1 cellular context compared by ENCODE assay signal in genomic region chrX:41085883-41086626, GRCh38.
TF ChIP-seq lines count a peak whose summit lies in the region.

No MANE protein-coding gene starts in this region.

TF ChIP-seq in K562, 482 proteins besides CTCF, POLR2A, EP300 and RAD21 (continued from another document and continues in another):
- TF ChIP-seq CUX1 (CRISPR knock-in tag; IDR thresholded peaks at IDR 0.05) (0 out of 2 replicates have a peak, but pooled peaks have one; percentile 33), PHF8 (IDR thresholded peaks at IDR 0.05; ENCODE audit: borderline replicate concordance, low read length) (peak; percentile 35; the same call in 1 of the 2 replicates), CREM (IDR thresholded peaks at IDR 0.05; ENCODE audit: low read depth) (peak; percentile 2; the same call in 1 of the 2 replicates), TFAP4 (CRISPR knock-in tag; IDR thresholded peaks at IDR 0.05; ENCODE audit: borderline replicate concordance) (peak; percentile 81), CGGBP1 (CRISPR knock-in tag; IDR thresholded peaks at IDR 0.05) (no peak), CEBPG (CRISPR knock-in tag; IDR thresholded peaks at IDR 0.05) (no peak), CEBPG (tag; conservative IDR thresholded peaks at IDR 0.05 in 1 of 2, IDR thresholded peaks at IDR 0.05 in 1 of 2) (no peak), LARP7 (IDR thresholded peaks at IDR 0.05) (no peak), RBBP5 (IDR thresholded peaks at IDR 0.05; ENCODE audit: borderline replicate concordance, insufficient read depth, low read length, poor library complexity, severe bottlenecking) (peak; percentile 48), MCM3 (IDR thresholded peaks at IDR 0.05) (no peak), HMGN3 (IDR thresholded peaks at IDR 0.05; ENCODE audit: borderline replicate concordance, extremely low read depth, insufficient read length, low read depth, low read length) (peak; percentile 68), IRF2 (CRISPR knock-in tag; IDR thresholded peaks at IDR 0.05) (no peak), USF1 (CRISPR knock-in tag; IDR thresholded peaks at IDR 0.05) (no peak), TAF1 (IDR thresholded peaks at IDR 0.05; ENCODE audit: control insufficient read depth, extremely low read depth, insufficient read depth, low read length, severe bottlenecking) (no peak), ZNF318 (IDR thresholded peaks at IDR 0.05; ENCODE audit: borderline replicate concordance in 1 of 2, low read depth in 1 of 2) (no peak), JUND (IDR thresholded peaks at IDR 0.05; ENCODE audit: borderline replicate concordance, low read depth, low read length) (no peak), JUND (tag; IDR thresholded peaks at IDR 0.05; ENCODE audit: borderline replicate concordance, low read depth, low read length) (peak; percentile 17; the same call in 1 of the 3 replicates), ZHX1 (conservative IDR thresholded peaks at IDR 0.05; ENCODE audit: low read length) (no peak), RBFOX2 (IDR thresholded peaks at IDR 0.05; ENCODE audit: low read depth, low read length) (peak; percentile 75), ZC3H4 (CRISPR knock-in tag; IDR thresholded peaks at IDR 0.05; ENCODE audit: borderline replicate concordance) (0 out of 2 replicates have a peak, but pooled peaks have one; percentile 16), CCNT2 (IDR thresholded peaks at IDR 0.05; ENCODE audit: borderline replicate concordance, extremely low read depth, insufficient read length, low read depth, low read length) (peak; percentile 87), PRDM10 (IDR thresholded peaks at IDR 0.05; ENCODE audit: partially characterized antibody) (no peak), FIP1L1 (IDR thresholded peaks at IDR 0.05; ENCODE audit: low read depth, low read length, poor library complexity, severe bottlenecking) (peak; percentile 30), RBM17 (IDR thresholded peaks at IDR 0.05; ENCODE audit: borderline replicate concordance, low read depth, low read length) (no peak)
- TF ChIP-seq, protein P1, sequence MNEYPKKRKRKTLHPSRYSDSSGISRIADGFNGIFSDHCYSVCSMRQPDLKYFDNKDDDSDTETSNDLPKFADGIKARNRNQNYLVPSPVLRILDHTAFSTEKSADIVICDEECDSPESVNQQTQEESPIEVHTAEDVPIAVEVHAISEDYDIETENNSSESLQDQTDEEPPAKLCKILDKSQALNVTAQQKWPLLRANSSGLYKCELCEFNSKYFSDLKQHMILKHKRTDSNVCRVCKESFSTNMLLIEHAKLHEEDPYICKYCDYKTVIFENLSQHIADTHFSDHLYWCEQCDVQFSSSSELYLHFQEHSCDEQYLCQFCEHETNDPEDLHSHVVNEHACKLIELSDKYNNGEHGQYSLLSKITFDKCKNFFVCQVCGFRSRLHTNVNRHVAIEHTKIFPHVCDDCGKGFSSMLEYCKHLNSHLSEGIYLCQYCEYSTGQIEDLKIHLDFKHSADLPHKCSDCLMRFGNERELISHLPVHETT (CRISPR knock-in tag; conservative IDR thresholded peaks at IDR 0.05 in 1 of 2, IDR thresholded peaks at IDR 0.05 in 1 of 2) = no peak
- TF ChIP-seq, protein P2, sequence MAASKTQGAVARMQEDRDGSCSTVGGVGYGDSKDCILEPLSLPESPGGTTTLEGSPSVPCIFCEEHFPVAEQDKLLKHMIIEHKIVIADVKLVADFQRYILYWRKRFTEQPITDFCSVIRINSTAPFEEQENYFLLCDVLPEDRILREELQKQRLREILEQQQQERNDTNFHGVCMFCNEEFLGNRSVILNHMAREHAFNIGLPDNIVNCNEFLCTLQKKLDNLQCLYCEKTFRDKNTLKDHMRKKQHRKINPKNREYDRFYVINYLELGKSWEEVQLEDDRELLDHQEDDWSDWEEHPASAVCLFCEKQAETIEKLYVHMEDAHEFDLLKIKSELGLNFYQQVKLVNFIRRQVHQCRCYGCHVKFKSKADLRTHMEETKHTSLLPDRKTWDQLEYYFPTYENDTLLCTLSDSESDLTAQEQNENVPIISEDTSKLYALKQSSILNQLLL (CRISPR knock-in tag; IDR thresholded peaks at IDR 0.05; ENCODE audit: borderline replicate concordance) = no peak
